8 cellular contexts compared by ENCODE assay signal in the genomic region with DNA sequence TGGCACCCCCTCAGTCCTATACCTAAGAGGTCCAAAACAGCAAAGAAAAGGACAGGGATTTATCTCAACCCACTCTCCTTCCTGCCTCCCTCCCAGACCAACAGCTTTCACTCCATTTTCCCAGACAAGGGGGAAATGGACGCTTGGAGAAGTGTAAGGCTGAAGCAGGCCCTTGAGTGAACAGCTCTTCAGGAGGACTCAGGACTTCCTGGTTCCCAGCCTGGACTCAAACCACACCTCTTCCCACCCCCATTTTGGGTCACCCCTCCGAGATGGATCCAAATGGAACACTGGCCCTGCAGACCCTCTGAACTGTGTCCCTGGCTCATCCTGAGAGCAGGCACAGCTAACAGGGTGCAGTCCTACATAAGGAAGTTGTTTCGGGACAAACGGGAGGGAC. TPM values are rescaled to one million over a fixed set of nuclear protein-coding genes. Genes with fewer than 3 reads are reported as not detected.
A peak's percentile ranks its signal among the peaks of the same experiment; 100 is the strongest.
DNase-seq lines count a peak whose midpoint lies in the region; ATAC-seq and TF ChIP-seq lines count a peak whose summit lies in the region.

No MANE protein-coding gene starts in this region.

- H2AFZ ChIP-seq in OCI-LY7 (ENCODE audit: low read length) (no peak overlapping the region), trophoblast cell (ENCODE audit: insufficient read depth, low read length, poor library complexity) (no peak overlapping the region)

- H3K36me3 Mint-ChIP-seq in endothelial cell (ENCODE audit: low read depth, unreplicated experiment), result peaks cover 44% of the 10 kb centered on the region

- WGBS in trophoblast cell (ENCODE audit: extremely low coverage, insufficient coverage, insufficient read length), result no CpG with 5 or more reads among the region's 4 CpGs

- H3K36me3 ChIP-seq in OCI-LY7 (ENCODE audit: insufficient read depth, low read length) (peaks cover 41% of the 10 kb centered on the region), trophoblast cell (ENCODE audit: control insufficient read depth in 1 of 2, insufficient read depth in 2 of 2, low read length in 2 of 2) (peaks cover 21 to 29% of the 10 kb centered on the region in 2 experiments)

- no peaks in the 10 kb centered on the region for H3K9me2 ChIP-seq in OCI-LY7 (ENCODE audit: insufficient read depth, low read length)

- no peak overlapping the region for H2AK5ac ChIP-seq in trophoblast cell (ENCODE audit: low read length)

- H4K12ac ChIP-seq in trophoblast cell (ENCODE audit: low read depth, low read length), result no peak overlapping the region

- POLR2A ChIA-PET in OCI-LY7 (lab: Charles Lee), result interaction anchor here (0.6 to 1.5 kb wide), 3 partner anchors 10 to 59 kb away, joined by 3 to 7 read pairs (median 5); a partner anchor contains a TSS

- no peak for ATAC-seq in GM18868 (IDR thresholded peaks at IDR 0.05; ENCODE audit: unreplicated experiment)
- no peak for ATAC-seq in HG03342 (IDR thresholded peaks at IDR 0.05; ENCODE audit: unreplicated experiment)
- ATAC-seq in HG02840 (IDR thresholded peaks at IDR 0.05; ENCODE audit: low FRiP score, unreplicated experiment), result no peak

- H3K9me3 ChIP-seq in OCI-LY7 (ENCODE audit: low read length), result no peaks in the 10 kb centered on the region
- no peaks in the 10 kb centered on the region for H3K9me3 ChIP-seq in trophoblast cell (ENCODE audit: insufficient read depth, low read depth, low read length)

- peaks cover 18% of the 10 kb centered on the region for H3K79me1 ChIP-seq in trophoblast cell (ENCODE audit: low read length)

- peak; percentile 3 for DNase-seq in GF-D8 (lab: John Stamatoyannopoulos, UW)
- DNase-seq in OCI-LY7 (ENCODE audit: low spot score), result no peak
- DNase-seq in endothelial cell (ENCODE audit: low spot score), result no peak
- no peak for DNase-seq in trophoblast cell
- no peak for DNase-seq in NOMO-1 treated with DMSO at 0.1 percent for 48 hours (lab: John Stamatoyannopoulos, UW; ENCODE audit: unreplicated experiment)

- peaks cover 54% of the 10 kb centered on the region for H3K4me1 Mint-ChIP-seq in endothelial cell (ENCODE audit: unreplicated experiment)

- peak overlapping the region; percentile 100 for H3K4ac ChIP-seq in trophoblast cell (ENCODE audit: low read depth, low read length)

- no peaks in the 10 kb centered on the region for H3K9me3 Mint-ChIP-seq in endothelial cell (ENCODE audit: unreplicated experiment)

- intact Hi-C loops in OCI-LY7 (cut with micrococcal nuclease; ENCODE audit: unreplicated experiment), result loop anchor here (2.0 kb wide), 1 partner anchor 39 kb away; a partner anchor contains a TSS

- H3K23ac ChIP-seq in trophoblast cell (ENCODE audit: low read length), result no peak overlapping the region

- no peak overlapping the region for H3K18ac ChIP-seq in trophoblast cell (ENCODE audit: low read length)

- peak overlapping the region; percentile 87 for H3K4me3 ChIP-seq in OCI-LY7 (ENCODE audit: low read depth, low read length, poor library complexity, severe bottlenecking)
- H3K4me3 ChIP-seq in trophoblast cell (ENCODE audit: low read depth, low read length), result peak overlapping the region; percentile 23

- no peaks in the 10 kb centered on the region for H3K27me3 ChIP-seq in trophoblast cell (ENCODE audit: insufficient read depth, low read length)

- peak overlapping the region; percentile 98 for H3K4me3 Mint-ChIP-seq in endothelial cell (ENCODE audit: unreplicated experiment)

- peaks cover 25% of the 10 kb centered on the region for H3K27me3 Mint-ChIP-seq in endothelial cell (ENCODE audit: unreplicated experiment)

- no peak overlapping the region for H4K91ac ChIP-seq in trophoblast cell (ENCODE audit: low read depth, low read length)

- H3K14ac ChIP-seq in trophoblast cell (ENCODE audit: low read length), result no peak overlapping the region

- no peak overlapping the region for H4K8ac ChIP-seq in trophoblast cell (ENCODE audit: low read depth, low read length)

- CTCF ChIA-PET in OCI-LY7 (lab: Charles Lee; ENCODE audit: unreplicated experiment), result no interaction called here

- H2BK5ac ChIP-seq in trophoblast cell (ENCODE audit: low read depth, low read length, poor library complexity), result no peak overlapping the region

- H2BK12ac ChIP-seq in trophoblast cell (ENCODE audit: low read length), result no peak overlapping the region

- no TSS peak for BruUV-seq in OCI-LY7 (replicated peaks; lab: Mats Ljungman, UMichigan)

- TF ChIP-seq CTCF in OCI-LY7 (conservative IDR thresholded peaks at IDR 0.05; ENCODE audit: low read length) (no peak), endothelial cell (IDR thresholded peaks at IDR 0.05; ENCODE audit: unreplicated experiment) (no peak)

- H2BK120ac ChIP-seq in trophoblast cell (ENCODE audit: insufficient read depth, low read length, poor library complexity), result no peak overlapping the region

- peak overlapping the region; percentile 97 for H3K27ac Mint-ChIP-seq in endothelial cell (ENCODE audit: unreplicated experiment)

- H4K20me1 ChIP-seq in OCI-LY7 (ENCODE audit: insufficient read depth, low read length), result peaks cover 46% of the 10 kb centered on the region

- H3K79me2 ChIP-seq in OCI-LY7 (ENCODE audit: insufficient read depth, low read depth, low read length) (peaks cover 60% of the 10 kb centered on the region), trophoblast cell (ENCODE audit: control insufficient read depth, insufficient read depth, low read length, poor library complexity) (peaks cover 38% of the 10 kb centered on the region)

- H3K27ac ChIP-seq in OCI-LY7 (ENCODE audit: low read depth, low read length, poor library complexity, severe bottlenecking), result peak overlapping the region; percentile 53
- no peak overlapping the region for H3K27ac ChIP-seq in trophoblast cell (ENCODE audit: low read depth, low read length)

- H3K4me2 ChIP-seq in OCI-LY7 (ENCODE audit: low read length), result peak overlapping the region; percentile 95
- H3K4me2 ChIP-seq in trophoblast cell (ENCODE audit: low read length), result peak overlapping the region; percentile 86

- H3K9ac ChIP-seq in trophoblast cell (ENCODE audit: low read length), result no peak overlapping the region

- H3K4me1 ChIP-seq in OCI-LY7 (ENCODE audit: insufficient read depth, low read length, poor library complexity, severe bottlenecking) (peaks cover 33% of the 10 kb centered on the region), trophoblast cell (ENCODE audit: control insufficient read depth in 1 of 2, insufficient read depth in 2 of 2, low read length in 2 of 2) (peaks cover 14 to 24% of the 10 kb centered on the region in 2 experiments)

RNA-seq across cellular contexts. Expression of a gene that starts 2.7 kb away (rescaled TPM):
- 41.8 and 43.2 TPM in 2 replicates for total RNA-seq in OCI-LY7 (2014; rRNA removed; shearing (Covaris generic))
- total RNA-seq in OCI-LY7 (2022), result 122 and 129 TPM in 2 replicates
- total RNA-seq in endothelial cell (ENCODE audit: unreplicated experiment), result 135 TPM
- 21.1 and 21.8 TPM in 2 replicates for polyA plus RNA-seq in trophoblast cell (2013)

RNA-seq across cellular contexts. Expression of a gene that starts 11.9 kb away (rescaled TPM):
- total RNA-seq in OCI-LY7 (2014; rRNA removed; shearing (Covaris generic)), result 3.0 and 3.7 TPM in 2 replicates
- total RNA-seq in OCI-LY7 (2022) (3.1 and 3.4 TPM in 2 replicates), endothelial cell (ENCODE audit: unreplicated experiment) (3.2 TPM)
- 0.89 and 1.0 TPM in 2 replicates for polyA plus RNA-seq in trophoblast cell (2013)

RNA-seq across cellular contexts. Expression of a gene that starts 36.7 kb away (rescaled TPM):
- total RNA-seq in OCI-LY7 (2014; rRNA removed; shearing (Covaris generic)), result 0.06 TPM in 1 of 2 replicates, not detected in the other
- total RNA-seq in OCI-LY7 (2022) (0.17 and 0.31 TPM in 2 replicates), endothelial cell (ENCODE audit: unreplicated experiment) (0.46 TPM)
- 0.11 and 0.12 TPM in 2 replicates for polyA plus RNA-seq in trophoblast cell (2013)

RNA-seq across cellular contexts. Expression of a gene that starts 39.3 kb away (rescaled TPM):
- total RNA-seq in OCI-LY7 (2014; rRNA removed; shearing (Covaris generic)), result 22.8 and 23.6 TPM in 2 replicates
- total RNA-seq in OCI-LY7 (2022) (41.5 and 45.9 TPM in 2 replicates), endothelial cell (ENCODE audit: unreplicated experiment) (24.0 TPM)
- 44.8 and 45.0 TPM in 2 replicates for polyA plus RNA-seq in trophoblast cell (2013)

RNA-seq across cellular contexts. Expression of a gene that starts 52.8 kb away (rescaled TPM):
- total RNA-seq in OCI-LY7 (2014; rRNA removed; shearing (Covaris generic)), result 26.8 and 37.2 TPM in 2 replicates
- total RNA-seq in OCI-LY7 (2022), result 43.6 and 48.1 TPM in 2 replicates
- 175 TPM for total RNA-seq in endothelial cell (ENCODE audit: unreplicated experiment)
- 29.4 and 33.5 TPM in 2 replicates for polyA plus RNA-seq in trophoblast cell (2013)
